8 cellular contexts compared by ENCODE assay signal in genomic region chr5:32443145-32443540, GRCh38. TPM values are rescaled to one million over a fixed set of nuclear protein-coding genes. Genes with fewer than 3 reads are reported as not detected.
DNase-seq lines count a peak whose midpoint lies in the region; ATAC-seq and TF ChIP-seq lines count a peak whose summit lies in the region.

No MANE protein-coding gene starts in this region.

- H3K4me1 ChIP-seq in esophagus squamous epithelium (peaks cover 38 to 87% (median 53%) of the 10 kb centered on the region in 3 donors), trophoblast cell (ENCODE audit: control insufficient read depth in 1 of 2, insufficient read depth in 2 of 2, low read length in 2 of 2) (no peaks in the 10 kb centered on the region)

- H3K36me3 Mint-ChIP-seq in T-helper 2 cell treated with Interferon-gamma antibody and Interleukin-4, amounts not matched to agents 5 μg/mL and 100 μg/mL, for 36 hours (ENCODE audit: low read depth): peaks cover 14% of the 10 kb centered on the region

- H3K27me3 ChIP-seq in esophagus squamous epithelium (no peaks in the 10 kb centered on the region), trophoblast cell (ENCODE audit: insufficient read depth, low read length) (no peaks in the 10 kb centered on the region)

- H3K4me2 ChIP-seq in trophoblast cell (ENCODE audit: low read length): peak overlapping the region; percentile 71

- no peak overlapping the region for H4K12ac ChIP-seq in trophoblast cell (ENCODE audit: low read depth, low read length)

- no peaks in the 10 kb centered on the region for H3K9me3 ChIP-seq in esophagus squamous epithelium
- no peaks in the 10 kb centered on the region for H3K9me3 ChIP-seq in trophoblast cell (ENCODE audit: insufficient read depth, low read depth, low read length)

- peak overlapping the region; percentile 90 for H3K18ac ChIP-seq in trophoblast cell (ENCODE audit: low read length)

- DNase-seq in AG08396 (ENCODE audit: low spot score) (peak; percentile 41), esophagus squamous epithelium (lab: John Stamatoyannopoulos, UW) (no peak), trophoblast cell (no peak), DMS79 (lab: John Stamatoyannopoulos, UW) (no peak), NCI-H1092 treated with DMSO at 0.1 percent for 48 hours (lab: John Stamatoyannopoulos, UW) (no peak)
- DNase-seq in T-helper 2 cell treated with Interferon-gamma antibody and Interleukin-4, amounts not matched to agents 5 μg/mL and 100 μg/mL, for 36 hours (ENCODE audit: low spot score): peak; percentile 57

- H3K79me1 ChIP-seq in trophoblast cell (ENCODE audit: low read length): peaks cover 13% of the 10 kb centered on the region

- TF ChIP-seq CTCF in esophagus squamous epithelium (IDR thresholded peaks at IDR 0.05): no peak

- H3K4ac ChIP-seq in trophoblast cell (ENCODE audit: low read depth, low read length): peak overlapping the region; percentile 99

- ATAC-seq in GM18861 (IDR thresholded peaks at IDR 0.05; ENCODE audit: unreplicated experiment): peak; percentile 45
- ATAC-seq in HG03066 (IDR thresholded peaks at IDR 0.05; ENCODE audit: low read depth, unreplicated experiment): peak; percentile 19

- TF ChIP-seq POLR2A in esophagus squamous epithelium (IDR thresholded peaks at IDR 0.05): no peak

- no peak overlapping the region for H4K91ac ChIP-seq in trophoblast cell (ENCODE audit: low read depth, low read length)

- WGBS in esophagus squamous epithelium, 2 donors: 14 to 16% methylated on average over 5 to 7 of the region's 7 CpGs
- no CpG with 5 or more reads among the region's 7 CpGs for WGBS in trophoblast cell (ENCODE audit: extremely low coverage, insufficient coverage, insufficient read length)

- peak overlapping the region; percentile 90 for H3K4me3 Mint-ChIP-seq in T-helper 2 cell treated with Interferon-gamma antibody and Interleukin-4, amounts not matched to agents 5 μg/mL and 100 μg/mL, for 36 hours

- H3K79me2 ChIP-seq in trophoblast cell (ENCODE audit: control insufficient read depth, insufficient read depth, low read length, poor library complexity): peaks cover 15% of the 10 kb centered on the region

- H3K23ac ChIP-seq in trophoblast cell (ENCODE audit: low read length): no peak overlapping the region

- peak overlapping the region; percentile 94 to 99 (median 96) for H3K27ac ChIP-seq in esophagus squamous epithelium
- no peak overlapping the region for H3K27ac ChIP-seq in trophoblast cell (ENCODE audit: low read depth, low read length)

- H4K8ac ChIP-seq in trophoblast cell (ENCODE audit: low read depth, low read length): no peak overlapping the region

- H3K27me3 Mint-ChIP-seq in T-helper 2 cell treated with Interferon-gamma antibody and Interleukin-4, amounts not matched to agents 5 μg/mL and 100 μg/mL, for 36 hours (ENCODE audit: low read depth): peaks cover 9% of the 10 kb centered on the region

- intact Hi-C loops in esophagus squamous epithelium (cut with DNase I): no loop called here

- H2BK12ac ChIP-seq in trophoblast cell (ENCODE audit: low read length): no peak overlapping the region

- H3K27ac Mint-ChIP-seq in T-helper 2 cell treated with Interferon-gamma antibody and Interleukin-4, amounts not matched to agents 5 μg/mL and 100 μg/mL, for 36 hours: peak overlapping the region; percentile 86

- H2AFZ ChIP-seq in trophoblast cell (ENCODE audit: insufficient read depth, low read length, poor library complexity): no peak overlapping the region

- H3K36me3 ChIP-seq in esophagus squamous epithelium: no peaks in the 10 kb centered on the region
- peaks cover 0 to 6% of the 10 kb centered on the region in 2 experiments for H3K36me3 ChIP-seq in trophoblast cell (ENCODE audit: control insufficient read depth in 1 of 2, insufficient read depth in 2 of 2, low read length in 2 of 2)

- H3K4me3 ChIP-seq in esophagus squamous epithelium (peak overlapping the region; percentile 87 to 96 (median 90)), trophoblast cell (ENCODE audit: low read depth, low read length) (peak overlapping the region; percentile 95)

- peaks cover 26% of the 10 kb centered on the region for H3K4me1 Mint-ChIP-seq in T-helper 2 cell treated with Interferon-gamma antibody and Interleukin-4, amounts not matched to agents 5 μg/mL and 100 μg/mL, for 36 hours (ENCODE audit: low read depth)

- H3K14ac ChIP-seq in trophoblast cell (ENCODE audit: low read length): peak overlapping the region; percentile 68

- H2AK5ac ChIP-seq in trophoblast cell (ENCODE audit: low read length): peak overlapping the region; percentile 88

- H2BK120ac ChIP-seq in trophoblast cell (ENCODE audit: insufficient read depth, low read length, poor library complexity): peak overlapping the region; percentile 40

- peak overlapping the region; percentile 19 for H2BK5ac ChIP-seq in trophoblast cell (ENCODE audit: low read depth, low read length, poor library complexity)

- no peaks in the 10 kb centered on the region for H3K9me3 Mint-ChIP-seq in T-helper 2 cell treated with Interferon-gamma antibody and Interleukin-4, amounts not matched to agents 5 μg/mL and 100 μg/mL, for 36 hours

- H3K9ac ChIP-seq in trophoblast cell (ENCODE audit: low read length): no peak overlapping the region

RNA-seq across cellular contexts. Expression of gene ZFR, which starts 1.4 kb away (rescaled TPM):
- 10 to 100 TPM; 27.7 to 67.1 (median 54.8) TPM for total RNA-seq in esophagus squamous epithelium
- 54.0 and 57.2 TPM in 2 replicates for polyA plus RNA-seq in trophoblast cell (2013)

Comparison
In these comparisons a context has a peak if more than half of its experiments do, and no peak if none do; other contexts are left out.
1. DNase-seq: peak in AG08396 (single experiment) and T-helper 2 cell treated with Interferon-gamma antibody and Interleukin-4, amounts not matched to agents 5 μg/mL and 100 μg/mL, for 36 hours (single experiment); none in esophagus squamous epithelium (single experiment), trophoblast cell (0 of 2), DMS79 (single experiment) and NCI-H1092 treated with DMSO at 0.1 percent for 48 hours (single experiment).